23 cellular contexts compared by ENCODE assay signal in genomic region chr4:89070041-89070440, GRCh38. TPM values are rescaled to one million over a fixed set of nuclear protein-coding genes. Genes with fewer than 3 reads are reported as not detected.
DNase-seq lines count a peak whose midpoint lies in the region; ATAC-seq and TF ChIP-seq lines count a peak whose summit lies in the region.
"Had no signal": no experiment of that assay in that cellular context is flagged by ENCODE, and none has a peak within 500 bp of the region (broad histone marks: within the 10 kb centered on the region; RNA-seq: fewer than 3 reads in every experiment).

No MANE protein-coding gene starts in this region.

- no peak for TF ChIP-seq CTCF in right atrium auricular region (IDR thresholded peaks at IDR 0.05)

- no peaks in the 10 kb centered on the region for H3K9me3 Mint-ChIP-seq in activated T-helper 17 cell treated with anti-CD3 and anti-CD28 coated beads, Interleukin-2, amount 50 U/mL, for 72 hours
- H3K9me3 Mint-ChIP-seq: activated naive CD8-positive, alpha-beta T cell treated with anti-CD3 and anti-CD28 coated beads, Interleukin-2, amount 50 U/mL, for 24 hours; stimulated activated naive CD8-positive, alpha-beta T cell treated with anti-CD3 and anti-CD28 coated beads, Interleukin-15, Interleukin-2, amounts not matched to agents 100 ng/mL and 50 ng/mL, for 24 hours; type B pancreatic cell had no signal

- H3K27ac ChIP-seq in right atrium auricular region: no peak overlapping the region
- H3K27ac ChIP-seq: C4-2B, epithelial cell of prostate, gastrocnemius medialis, neutrophil, right lobe of liver, SJCRH30 had no signal

- ATAC-seq in GM18505 (IDR thresholded peaks at IDR 0.05; ENCODE audit: unreplicated experiment) (peak; percentile 31), GM19351 (IDR thresholded peaks at IDR 0.05; ENCODE audit: unreplicated experiment) (peak; percentile 46), HG02885 (IDR thresholded peaks at IDR 0.05; ENCODE audit: poor library complexity, unreplicated experiment) (peak; percentile 37), HG03378 (IDR thresholded peaks at IDR 0.05; ENCODE audit: unreplicated experiment) (peak; percentile 62), HG03439 (IDR thresholded peaks at IDR 0.05; ENCODE audit: unreplicated experiment) (no peak), GM18519 (IDR thresholded peaks at IDR 0.05; ENCODE audit: low FRiP score, unreplicated experiment) (no peak)
- ATAC-seq in activated T-helper 17 cell treated with anti-CD3 and anti-CD28 coated beads, Interleukin-2, amount 50 U/mL, for 72 hours (replicated peaks): no peak
- ATAC-seq: activated naive CD8-positive, alpha-beta T cell treated with anti-CD3 and anti-CD28 coated beads, Interleukin-2, amount 50 U/mL, for 24 hours; gastrocnemius medialis; left lobe of liver; right lobe of liver had no signal

- H3K27ac Mint-ChIP-seq in activated T-helper 17 cell treated with anti-CD3 and anti-CD28 coated beads, Interleukin-2, amount 50 U/mL, for 72 hours: no peak overlapping the region
- H3K27ac Mint-ChIP-seq: activated naive CD8-positive, alpha-beta T cell treated with anti-CD3 and anti-CD28 coated beads, Interleukin-2, amount 50 U/mL, for 24 hours; activated T-helper 1 cell treated with anti-CD3 and anti-CD28 coated beads, Interleukin-12 subunit alpha, Interleukin-12 subunit beta, Interleukin-2, Interleukin-4 antibody, amounts not matched to agents 30 ng/mL and 10 ng/mL and 1 ng/mL, durations not matched to agents 14 hours and 24 hours and 36 hours; stimulated activated naive CD8-positive, alpha-beta T cell treated with anti-CD3 and anti-CD28 coated beads, Interleukin-15, Interleukin-2, amounts not matched to agents 100 ng/mL and 50 ng/mL, for 24 hours; type B pancreatic cell had no signal

- no peaks in the 10 kb centered on the region for H3K36me3 Mint-ChIP-seq in activated T-helper 17 cell treated with anti-CD3 and anti-CD28 coated beads, Interleukin-2, amount 50 U/mL, for 72 hours (ENCODE audit: low read depth)
- H3K36me3 Mint-ChIP-seq: type B pancreatic cell had no signal

- no peaks in the 10 kb centered on the region for H3K27me3 Mint-ChIP-seq in activated T-helper 17 cell treated with anti-CD3 and anti-CD28 coated beads, Interleukin-2, amount 50 U/mL, for 72 hours
- H3K27me3 Mint-ChIP-seq: type B pancreatic cell had no signal

- no peaks in the 10 kb centered on the region for H3K27me3 ChIP-seq in right atrium auricular region
- H3K27me3 ChIP-seq: gastrocnemius medialis, neutrophil, right lobe of liver, SJCRH30 had no signal

- no peak for TF ChIP-seq POLR2A in GM18505 (IDR thresholded peaks at IDR 0.05; ENCODE audit: borderline replicate concordance, extremely low read depth, insufficient read depth, insufficient read length)

- no peak overlapping the region for H3K4me3 Mint-ChIP-seq in activated T-helper 17 cell treated with anti-CD3 and anti-CD28 coated beads, Interleukin-2, amount 50 U/mL, for 72 hours
- H3K4me3 Mint-ChIP-seq: activated naive CD8-positive, alpha-beta T cell treated with anti-CD3 and anti-CD28 coated beads, Interleukin-2, amount 50 U/mL, for 24 hours; activated T-helper 1 cell treated with anti-CD3 and anti-CD28 coated beads, Interleukin-12 subunit alpha, Interleukin-12 subunit beta, Interleukin-2, Interleukin-4 antibody, amounts not matched to agents 30 ng/mL and 10 ng/mL and 1 ng/mL, durations not matched to agents 14 hours and 24 hours and 36 hours; stimulated activated naive CD8-positive, alpha-beta T cell treated with anti-CD3 and anti-CD28 coated beads, Interleukin-15, Interleukin-2, amounts not matched to agents 100 ng/mL and 50 ng/mL, for 24 hours; type B pancreatic cell had no signal

- no peaks in the 10 kb centered on the region for H3K4me1 Mint-ChIP-seq in activated T-helper 17 cell treated with anti-CD3 and anti-CD28 coated beads, Interleukin-2, amount 50 U/mL, for 72 hours

- H3K4me3 ChIP-seq in right atrium auricular region: no peak overlapping the region
- H3K4me3 ChIP-seq: gastrocnemius medialis, right lobe of liver, SJCRH30 had no signal

- no peaks in the 10 kb centered on the region for H3K4me1 ChIP-seq in right atrium auricular region
- H3K4me1 ChIP-seq: gastrocnemius medialis, right lobe of liver had no signal

- no peak for DNase-seq in right atrium auricular region (ENCODE audit: low spot score)
- DNase-seq: activated naive CD8-positive, alpha-beta T cell treated with anti-CD3 and anti-CD28 coated beads, Interleukin-2, amount 50 U/mL, for 24 hours; dermis blood vessel endothelial cell; DMS153; gastrocnemius medialis; NCI-H2029 treated with DMSO at 0.1 percent for 48 hours; NCI-H510A treated with DMSO at 0.1 percent for 48 hours; right lobe of liver; SJCRH30 had no signal

- no peaks in the 10 kb centered on the region for H3K9me3 ChIP-seq in right atrium auricular region
- H3K9me3 ChIP-seq: gastrocnemius medialis, neutrophil, right lobe of liver, SJCRH30 had no signal

- H3K36me3 ChIP-seq in right atrium auricular region: no peaks in the 10 kb centered on the region
- H3K36me3 ChIP-seq: gastrocnemius medialis, neutrophil, right lobe of liver, SJCRH30 had no signal

RNA-seq across cellular contexts. Expression of gene FAM13A, which starts 13.1 kb away (rescaled TPM):
- 10 to 100 TPM in 1 of 2 donors, 1 to 10 TPM in 1; 6.7 to 91.4 TPM for total RNA-seq in activated T-helper 17 cell treated with anti-CD3 and anti-CD28 coated beads, Interleukin-2, amount 50 U/mL, for 72 hours
- 10 to 100 TPM in 1 of 2 donors, 1 to 10 TPM in 1; 8.1 to 13.6 TPM for total RNA-seq in right atrium auricular region

RNA-seq across cellular contexts. Expression of gene TIGD2, which starts 41.3 kb away (rescaled TPM):
- total RNA-seq in activated T-helper 17 cell treated with anti-CD3 and anti-CD28 coated beads, Interleukin-2, amount 50 U/mL, for 72 hours: 1 to 10 TPM; 1.1 to 2.6 TPM
- total RNA-seq in right atrium auricular region: 1 to 10 TPM; 1.5 to 2.3 TPM

Comparison
In these comparisons a context has a peak if more than half of its experiments do, and no peak if none do; other contexts are left out.
1. ATAC-seq: peak in GM18505 (single experiment), GM19351 (single experiment), HG02885 (single experiment) and HG03378 (single experiment); none in HG03439 (single experiment), activated T-helper 17 cell treated with anti-CD3 and anti-CD28 coated beads, Interleukin-2, amount 50 U/mL, for 72 hours (single experiment) and GM18519 (single experiment).